ENCODE assay signal across 10 cellular contexts in the genomic region with DNA sequence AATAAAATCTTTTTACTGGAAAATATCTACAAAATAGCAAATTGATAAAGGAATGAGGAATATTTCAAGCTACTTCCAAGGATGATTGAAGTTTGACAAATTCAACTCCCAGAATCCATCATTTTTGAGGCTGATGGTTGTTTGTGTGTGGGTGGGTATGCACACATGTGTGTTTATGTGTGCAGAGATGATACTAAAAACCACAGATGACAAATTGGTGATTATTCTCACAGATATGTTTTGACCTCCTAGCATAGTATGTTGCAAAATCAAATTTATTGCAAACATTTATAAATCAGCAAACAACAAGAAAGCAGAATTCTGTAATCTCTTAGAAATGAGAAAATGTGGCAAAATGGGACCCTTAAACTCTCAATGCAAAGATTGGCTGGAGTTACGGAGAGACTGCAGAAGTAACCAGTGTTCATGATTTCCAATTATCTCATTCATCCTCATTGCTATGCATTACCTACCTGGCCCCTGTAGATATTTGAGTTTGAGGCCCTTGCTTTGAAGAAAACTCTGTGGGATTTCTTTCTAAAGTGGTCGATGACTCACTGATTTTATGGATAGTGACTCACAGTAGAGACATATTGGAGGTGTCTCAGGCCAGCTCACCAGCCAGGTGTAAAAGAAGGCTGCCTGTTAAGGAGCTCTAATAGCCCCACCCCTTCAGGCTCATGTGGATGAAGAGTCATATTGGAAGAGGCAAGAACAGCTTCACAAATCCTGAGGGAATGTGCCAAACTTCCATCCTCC. TPM values are rescaled to one million over a fixed set of nuclear protein-coding genes. Genes with fewer than 3 reads are reported as not detected.
DNase-seq lines count a peak whose midpoint lies in the region; ATAC-seq lines count a peak whose summit lies in the region.
"Had no signal": no experiment of that assay in that cellular context is flagged by ENCODE, and none has a peak within 500 bp of the region (broad histone marks: within the 10 kb centered on the region; RNA-seq: fewer than 3 reads in every experiment).

No MANE protein-coding gene starts in this region.

- H3K27me3 Mint-ChIP-seq in activated naive CD4-positive, alpha-beta T cell treated with anti-CD3 and anti-CD28 coated beads, Interleukin-2, amount 10 ng/mL, durations not matched to agents 7 days and 5 days = no peaks in the 10 kb centered on the region

- H3K9me3 Mint-ChIP-seq in activated naive CD4-positive, alpha-beta T cell treated with anti-CD3 and anti-CD28 coated beads, Interleukin-2, amount 10 ng/mL, durations not matched to agents 7 days and 5 days = no peaks in the 10 kb centered on the region

- no peak overlapping the region for H3K27ac Mint-ChIP-seq in activated naive CD4-positive, alpha-beta T cell treated with anti-CD3 and anti-CD28 coated beads, Interleukin-2, amount 10 ng/mL, durations not matched to agents 7 days and 5 days

- DNase-seq in ACHN = peak; percentile 84
- peak; percentile 98 for DNase-seq in M059J (ENCODE audit: low read depth)
- DNase-seq in activated naive CD4-positive, alpha-beta T cell treated with anti-CD3 and anti-CD28 coated beads, Interleukin-2, amount 10 ng/mL, durations not matched to agents 7 days and 5 days = peak; percentile 27
- peak; percentile 29 for DNase-seq in mucosa of gallbladder (ENCODE audit: low spot score)
- DNase-seq in NCI-H2107 treated with DMSO at 0.1 percent for 48 hours (lab: John Stamatoyannopoulos, UW; ENCODE audit: unreplicated experiment) = no peak
- no peak for DNase-seq in DMS79 treated with DMSO at 0.1 percent for 48 hours (lab: John Stamatoyannopoulos, UW)

- in situ Hi-C loops in ACHN (cut with HindIII; ENCODE audit: low pct_ligation_motif_present, low pct_unique_long_range_greater_than_20kb, low sequenced_read_pairs) = no loop called here

- no peaks in the 10 kb centered on the region for H3K36me3 Mint-ChIP-seq in activated naive CD4-positive, alpha-beta T cell treated with anti-CD3 and anti-CD28 coated beads, Interleukin-2, amount 10 ng/mL, durations not matched to agents 7 days and 5 days

- CTCF ChIA-PET in activated naive CD4-positive, alpha-beta T cell treated with anti-CD3 and anti-CD28 coated beads, Interleukin-2, amount 10 ng/mL, durations not matched to agents 7 days and 5 days (lab: Charles Lee) = interaction anchor here (0.6 to 2.0 kb wide), 4 partner anchors 10 to 115 kb away, joined by 3 to 5 read pairs (median 3); no protein-coding TSS in a partner anchor

- no peak for ATAC-seq in HG03460 (IDR thresholded peaks at IDR 0.05; ENCODE audit: unreplicated experiment)
- no peak for ATAC-seq in GM21423 (IDR thresholded peaks at IDR 0.05; ENCODE audit: unreplicated experiment)
- ATAC-seq: naive thymus-derived CD4-positive, alpha-beta T cell had no signal

- peaks cover 38% of the 10 kb centered on the region for H3K4me1 Mint-ChIP-seq in activated naive CD4-positive, alpha-beta T cell treated with anti-CD3 and anti-CD28 coated beads, Interleukin-2, amount 10 ng/mL, durations not matched to agents 7 days and 5 days

- no peak overlapping the region for H3K4me3 Mint-ChIP-seq in activated naive CD4-positive, alpha-beta T cell treated with anti-CD3 and anti-CD28 coated beads, Interleukin-2, amount 10 ng/mL, durations not matched to agents 7 days and 5 days

RNA-seq across cellular contexts. Expression of a gene that starts 44.6 kb away (rescaled TPM):
- total RNA-seq in M059J (2014; rRNA removed; shearing (Covaris generic)) = 1.1 TPM in 1 of 2 replicates, not detected in the other
- not detected for total RNA-seq in mucosa of gallbladder
- total RNA-seq: naive thymus-derived CD4-positive, alpha-beta T cell; T-helper 2 cell treated with Interferon-gamma antibody and Interleukin-4, amounts not matched to agents 100 ng/mL and 5 ng/mL, for 36 hours had no signal

Comparison
In these comparisons a context has a peak if more than half of its experiments do, and no peak if none do; other contexts are left out.
1. DNase-seq: peak in ACHN (single experiment), M059J (single experiment), activated naive CD4-positive, alpha-beta T cell treated with anti-CD3 and anti-CD28 coated beads, Interleukin-2, amount 10 ng/mL, durations not matched to agents 7 days and 5 days (single experiment) and mucosa of gallbladder (single experiment); none in NCI-H2107 treated with DMSO at 0.1 percent for 48 hours (single experiment) and DMS79 treated with DMSO at 0.1 percent for 48 hours (single experiment).